In the genomic region with DNA sequence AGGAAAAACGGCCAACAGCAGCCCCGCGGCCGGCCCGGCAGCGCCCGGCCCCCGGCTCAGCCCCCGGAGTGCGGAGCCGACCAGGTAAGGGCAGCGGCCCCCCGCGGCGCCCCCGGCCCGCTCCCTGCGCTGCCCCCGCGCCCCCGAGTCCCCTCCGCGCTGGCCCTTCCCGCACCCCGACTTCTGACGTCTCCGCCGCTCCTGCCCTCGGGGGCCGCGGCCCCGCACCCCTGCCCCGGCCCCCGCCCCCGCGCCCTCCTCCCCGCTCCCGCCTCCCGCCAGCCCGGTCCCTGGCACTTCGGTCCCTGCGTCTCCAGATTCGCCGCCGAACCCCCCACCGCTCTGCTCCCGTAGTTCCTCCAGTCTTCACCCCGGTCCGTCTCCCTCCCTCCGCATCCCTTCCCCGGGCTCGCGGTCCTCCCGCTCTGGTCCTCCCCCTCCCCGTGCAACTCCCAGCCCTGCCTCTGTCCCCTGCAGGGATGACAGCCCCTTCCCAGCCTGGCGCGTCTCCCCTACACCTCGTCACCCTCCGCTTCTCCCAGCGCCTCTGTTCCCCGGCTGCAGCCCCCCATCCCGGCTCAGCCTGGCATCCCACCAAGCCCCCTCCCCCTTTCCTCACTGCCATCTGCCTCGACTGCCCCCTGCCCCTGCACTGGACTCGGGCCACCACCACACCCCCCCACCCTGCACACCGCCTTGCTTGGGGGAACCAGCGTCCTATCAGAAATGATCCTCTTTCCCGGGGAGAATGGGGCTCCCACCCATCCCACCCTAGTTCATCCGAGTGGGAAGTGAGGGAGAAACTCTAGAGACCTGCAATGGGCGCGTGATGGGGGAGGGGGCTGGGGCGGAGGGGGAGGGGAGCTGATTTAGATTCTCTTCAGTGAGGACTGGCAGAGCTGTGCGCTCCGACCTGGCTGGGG, we compare ENCODE assay signal across 10 cellular contexts. TPM values are rescaled to one million over a fixed set of nuclear protein-coding genes. Genes with fewer than 3 reads are reported as not detected.
DNase-seq lines count a peak whose midpoint lies in the region; ATAC-seq and TF ChIP-seq lines count a peak whose summit lies in the region.
"Had no signal": no experiment of that assay in that cellular context is flagged by ENCODE, and none has a peak within 500 bp of the region (broad histone marks: within the 10 kb centered on the region; RNA-seq: fewer than 3 reads in every experiment).

No MANE protein-coding gene starts in this region.

- no peak overlapping the region for H4K5ac ChIP-seq in IMR-90 (ENCODE audit: low read depth, low read length)

- POLR2A ChIA-PET in Caco-2 (lab: Charles Lee): no interaction called here
- POLR2A ChIA-PET in IMR-90 (lab: Charles Lee; ENCODE audit: unreplicated experiment): no interaction called here

- H3K9me3 Mint-ChIP-seq in Caco-2 (ENCODE audit: unreplicated experiment): no peaks in the 10 kb centered on the region
- H3K9me3 Mint-ChIP-seq: activated naive CD4-positive, alpha-beta T cell treated with anti-CD3 and anti-CD28 coated beads, Interleukin-2, amount 50 U/mL, for 72 hours had no signal

- no peaks in the 10 kb centered on the region for H3K36me3 ChIP-seq in Caco-2 (ENCODE audit: control insufficient read depth, insufficient read depth, low read length)
- H3K36me3 ChIP-seq in IMR-90 (ENCODE audit: control insufficient read depth, insufficient read depth, low read length): no peaks in the 10 kb centered on the region
- no peaks in the 10 kb centered on the region for H3K36me3 ChIP-seq in fibroblast of lung (ENCODE audit: control insufficient read depth, insufficient read depth, low read length)

- H4K20me1 ChIP-seq in IMR-90 (ENCODE audit: insufficient read depth, low read length): no peaks in the 10 kb centered on the region
- H4K20me1 ChIP-seq in fibroblast of lung (ENCODE audit: control insufficient read depth, extremely low read depth, insufficient read depth, low read length): peaks cover 2% of the 10 kb centered on the region

- peak overlapping the region; percentile 53 for H3K4me3 Mint-ChIP-seq in Caco-2 (ENCODE audit: unreplicated experiment)

- intact Hi-C loops in Caco-2 (cut with micrococcal nuclease; ENCODE audit: unreplicated experiment): loop anchor here (1.0 to 2.0 kb wide), 7 partner anchors 36 to 601 kb away; no protein-coding TSS in a partner anchor
- intact Hi-C loops in IMR-90 (cut with micrococcal nuclease): loop anchor here (1.0 to 10.0 kb wide), 8 partner anchors 173 to 1079 kb away; no protein-coding TSS in a partner anchor

- H3K36me3 Mint-ChIP-seq in Caco-2 (ENCODE audit: insufficient read depth, unreplicated experiment): no peaks in the 10 kb centered on the region
- H3K36me3 Mint-ChIP-seq: activated naive CD4-positive, alpha-beta T cell treated with anti-CD3 and anti-CD28 coated beads, Interleukin-2, amount 50 U/mL, for 72 hours had no signal

- peaks cover 7% of the 10 kb centered on the region for H3K4me1 ChIP-seq in Caco-2
- H3K4me1 ChIP-seq in IMR-90 (ENCODE audit: control insufficient read depth, insufficient read depth, low read length): peaks cover 8% of the 10 kb centered on the region; the same call in 1 of the 2 replicates
- peaks cover 1% of the 10 kb centered on the region for H3K4me1 ChIP-seq in fibroblast of lung (ENCODE audit: control insufficient read depth, extremely low read depth, insufficient read depth, low read length)

- H4K8ac ChIP-seq in IMR-90 (ENCODE audit: low read depth in 2 of 2, low read length in 2 of 2): no peak overlapping the region

- H3K27me3 ChIP-seq in Caco-2 (replicated peaks; ENCODE audit: control insufficient read depth, insufficient read depth, low read length) (peaks cover 2% of the 10 kb centered on the region; the same call in 1 of the 2 replicates), IMR-90 (ENCODE audit: control insufficient read depth, insufficient read depth, low read length) (peaks cover 4% of the 10 kb centered on the region), fibroblast of lung (ENCODE audit: control insufficient read depth, insufficient read depth, low read length) (peaks cover 3% of the 10 kb centered on the region)

- no TSS peak for BruUV-seq in Caco-2 (replicated peaks; lab: Mats Ljungman, UMichigan)
- no TSS peak for BruUV-seq in IMR-90 (replicated peaks; lab: Mats Ljungman, UMichigan)

- H3K4me2 ChIP-seq in IMR-90 (ENCODE audit: low read depth, low read length) (peak overlapping the region; percentile 92), fibroblast of lung (ENCODE audit: extremely low read depth, insufficient read depth, low read length) (no peak overlapping the region)

- H3K18ac ChIP-seq in IMR-90 (ENCODE audit: low read depth, low read length): no peak overlapping the region; the same call in 1 of the 2 replicates

- H3K4me1 Mint-ChIP-seq in Caco-2 (ENCODE audit: low read depth, unreplicated experiment): peaks cover 11% of the 10 kb centered on the region

- CTCF ChIA-PET in Caco-2 (lab: Charles Lee) (interaction anchor here (0.6 to 4.3 kb wide), 14 partner anchors 14 to 441 kb away, joined by 3 to 75 read pairs (median 3); no protein-coding TSS in a partner anchor), IMR-90 (lab: Yijun Ruan, JAX) (interaction anchor here (0.5 to 2.3 kb wide), 10 partner anchors 13 to 600 kb away, joined by 3 to 22 read pairs (median 3); no protein-coding TSS in a partner anchor)

- H2BK15ac ChIP-seq in IMR-90 (ENCODE audit: low read depth, low read length): no peak overlapping the region

- no peak overlapping the region for H3K27ac Mint-ChIP-seq in Caco-2 (ENCODE audit: unreplicated experiment)
- H3K27ac Mint-ChIP-seq: activated naive CD4-positive, alpha-beta T cell treated with anti-CD3 and anti-CD28 coated beads, Interleukin-2, amount 50 U/mL, for 72 hours had no signal

- TF ChIP-seq RAD21 in IMR-90 (IDR thresholded peaks at IDR 0.05; ENCODE audit: low read length): no peak

- H3K56ac ChIP-seq in IMR-90 (ENCODE audit: extremely low read depth, insufficient read depth, low read length): no peak overlapping the region

- in situ Hi-C loops in IMR-90 (cut with MboI; ENCODE audit: low sequenced_read_pairs): loop anchor here (5.0 kb wide), 2 partner anchors 175 to 290 kb away; no protein-coding TSS in a partner anchor

- no peaks in the 10 kb centered on the region for H3K79me2 ChIP-seq in fibroblast of lung (ENCODE audit: control insufficient read depth, insufficient read depth, low read length)

- no peak overlapping the region for H3K23ac ChIP-seq in IMR-90 (ENCODE audit: low read depth, low read length)

- no peak for TF ChIP-seq POLR2A in IMR-90 (IDR thresholded peaks at IDR 0.05; ENCODE audit: low read depth, low read length)

- ATAC-seq in IMR-90 (ENCODE audit: low read depth): no peak
- ATAC-seq in GM18519 (IDR thresholded peaks at IDR 0.05; ENCODE audit: low FRiP score, unreplicated experiment): no peak
- no peak for ATAC-seq in HG03025 (IDR thresholded peaks at IDR 0.05; ENCODE audit: low FRiP score, unreplicated experiment)

- no peak overlapping the region for H2BK120ac ChIP-seq in IMR-90 (ENCODE audit: low read depth, low read length)

- H3K14ac ChIP-seq in IMR-90 (replicated peaks; ENCODE audit: low read depth, low read length): no peak overlapping the region

- dilution Hi-C loops in IMR-90 (cut with HindIII; ENCODE audit: low sequenced_read_pairs, unreplicated experiment): no loop called here

- H3K27ac ChIP-seq in IMR-90 (ENCODE audit: insufficient read depth, low read length): no peak overlapping the region
- no peak overlapping the region for H3K27ac ChIP-seq in fibroblast of lung (ENCODE audit: insufficient read depth, low read length)
- H3K27ac ChIP-seq: skin epidermis had no signal

- H2AFZ ChIP-seq in IMR-90 (replicated peaks; ENCODE audit: low read length, poor library complexity) (peak overlapping the region; percentile 69), fibroblast of lung (ENCODE audit: low read length) (peak overlapping the region; percentile 26)

- no peak overlapping the region for H2AK5ac ChIP-seq in IMR-90 (ENCODE audit: low read depth, low read length)

- H4K91ac ChIP-seq in IMR-90 (ENCODE audit: insufficient read depth, low read depth, low read length): no peak overlapping the region

- no peak overlapping the region for H2BK20ac ChIP-seq in IMR-90 (ENCODE audit: low read depth, low read length)

- DNase-seq in Caco-2 (peak in 1 of 2 experiments; percentile 41), IMR-90 (no peak), fibroblast of lung (ENCODE audit: low read depth in 2 of 2) (no peak), retinal pigment epithelial cell (ENCODE audit: low read depth) (no peak), NCI-H2227 (lab: John Stamatoyannopoulos, UW; ENCODE audit: unreplicated experiment) (no peak), glomerular visceral epithelial cell (ENCODE audit: extremely low spot score) (no peak)

- peaks cover 18% of the 10 kb centered on the region for H3K27me3 Mint-ChIP-seq in Caco-2 (ENCODE audit: insufficient read depth, unreplicated experiment)

- TF ChIP-seq CTCF in Caco-2 (IDR thresholded peaks at IDR 0.05; ENCODE audit: insufficient read depth in 1 of 2, low read depth in 1 of 2, low read length in 1 of 2, severe bottlenecking in 1 of 2, unreplicated experiment in 1 of 2) (no peak), IMR-90 (conservative IDR thresholded peaks at IDR 0.05; ENCODE audit: low read depth, low read length) (no peak), fibroblast of lung (conservative IDR thresholded peaks at IDR 0.05 in 1 of 2, IDR thresholded peaks at IDR 0.05 in 1 of 2; ENCODE audit: low read depth in 1 of 2, low read length in 2 of 2) (no peak), retinal pigment epithelial cell (conservative IDR thresholded peaks at IDR 0.05; ENCODE audit: low read depth, low read length) (no peak)

- peak overlapping the region; percentile 67; the same call in 1 of the 2 replicates for H3K9ac ChIP-seq in IMR-90 (ENCODE audit: low read depth, low read length)
- peak overlapping the region; percentile 32 for H3K9ac ChIP-seq in fibroblast of lung (ENCODE audit: insufficient read depth, low read length)

- H3K9me1 ChIP-seq in IMR-90 (ENCODE audit: insufficient read depth, low read length): 0 out of 2 replicates have a peak, but pooled peaks cover 5% of the 10 kb centered on the region

- H3K4me3 ChIP-seq in Caco-2 (ENCODE audit: low read depth, low read length) (peak overlapping the region; percentile 55), IMR-90 (ENCODE audit: insufficient read depth, low read depth, low read length) (peak overlapping the region; percentile 47), fibroblast of lung (replicated peaks in 1 of 4; ENCODE audit: control extremely low read depth in 1 of 4, insufficient read depth in 1 of 4, low read depth in 3 of 4, low read length in 4 of 4) (peak overlapping the region in 3 of 4 experiments; percentile 23 to 48 (median 25)), retinal pigment epithelial cell (ENCODE audit: low read length) (peak overlapping the region; percentile 44)

- no peak overlapping the region for H3K4ac ChIP-seq in IMR-90 (ENCODE audit: low read depth, low read length)

- H2BK5ac ChIP-seq in IMR-90 (ENCODE audit: low read depth, low read length, poor library complexity, severe bottlenecking): no peak overlapping the region

- H2AK9ac ChIP-seq in IMR-90 (replicated peaks; ENCODE audit: low read depth, low read length, poor library complexity): no peak overlapping the region

- H3K79me1 ChIP-seq in IMR-90 (ENCODE audit: low read depth in 1 of 2, low read length in 2 of 2): no peaks in the 10 kb centered on the region

- no peaks in the 10 kb centered on the region for H3K9me3 ChIP-seq in Caco-2
- no peaks in the 10 kb centered on the region for H3K9me3 ChIP-seq in IMR-90 (ENCODE audit: control insufficient read depth, insufficient read depth, low read length)
- no peaks in the 10 kb centered on the region for H3K9me3 ChIP-seq in fibroblast of lung (ENCODE audit: control insufficient read depth, insufficient read depth, low read depth, low read length)

- WGBS in IMR-90 (ENCODE audit: extremely low coverage in 2 of 2, insufficient read length in 1 of 2), 2 experiments: 11% methylated on average over 16 of the region's 73 CpGs; no CpG with 5 or more reads in 1 of the 2 experiments

RNA-seq across cellular contexts. Expression of gene GRIK4, which starts 0.5 kb away (rescaled TPM):
- total RNA-seq in Caco-2 (2022): 2.0 and 3.6 TPM in 2 replicates
- under 0.01 and 0.18 TPM in 2 replicates for total RNA-seq in IMR-90 (2012; rRNA removed)
- 0.29 and 0.38 TPM in 2 replicates for polyA plus RNA-seq in IMR-90 (2012; rRNA removed)
- polyA plus RNA-seq in IMR-90 (2012; cell fraction: cytosol; rRNA removed): 0.25 and 0.36 TPM in 2 replicates
- 0.39 and 0.41 TPM in 2 replicates for polyA plus RNA-seq in IMR-90 (2012; cell fraction: nucleus; rRNA removed; ENCODE audit: low replicate concordance)
- 0.17 and 0.77 TPM in 2 replicates for total RNA-seq in fibroblast of lung
- polyA plus RNA-seq in fibroblast of lung: 0.33 and 1.5 TPM in 2 replicates
- 0.48 and 1.6 TPM in 2 replicates for polyA plus RNA-seq in fibroblast of lung (2012)
- polyA minus RNA-seq in fibroblast of lung (ENCODE audit: low replicate concordance): 0.82 and 2.8 TPM in 2 replicates
- total RNA-seq: activated naive CD4-positive, alpha-beta T cell treated with anti-CD3 and anti-CD28 coated beads, Interleukin-2, amount 50 U/mL, for 72 hours had no signal
